In the genomic region with DNA sequence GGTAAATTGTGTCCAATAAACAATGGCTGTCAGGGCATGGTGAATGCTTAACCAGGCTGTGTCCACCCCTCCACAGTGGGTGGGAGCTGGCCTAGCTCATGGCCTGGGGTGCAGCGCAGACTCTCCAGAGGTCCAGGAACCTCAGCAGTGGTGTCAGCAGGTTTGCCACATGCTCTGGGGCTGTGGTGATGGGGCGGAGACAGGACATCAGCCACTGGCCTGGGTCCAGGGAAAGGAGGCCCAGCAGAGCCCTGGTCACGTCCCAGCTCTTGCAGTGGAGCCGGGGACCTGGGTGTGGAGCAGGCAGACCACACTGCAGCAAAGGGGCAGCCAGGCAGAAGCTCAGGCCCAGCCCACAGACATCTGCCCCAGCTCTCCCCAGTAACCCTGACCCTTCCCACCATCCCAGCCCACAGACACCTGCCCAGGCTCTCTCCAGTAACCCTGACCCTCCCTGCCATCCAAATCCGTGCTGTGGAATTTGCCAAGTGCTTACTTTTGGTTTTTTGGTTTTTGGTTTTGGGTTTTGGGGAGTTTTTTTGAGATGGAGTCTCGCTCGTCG, we compare ENCODE assay signal across 25 cellular contexts. TPM values are rescaled to one million over a fixed set of nuclear protein-coding genes. Genes with fewer than 3 reads are reported as not detected.
DNase-seq lines count a peak whose midpoint lies in the region; ATAC-seq, FAIRE-seq and TF ChIP-seq lines count a peak whose summit lies in the region.
"Had no signal": no experiment of that assay in that cellular context is flagged by ENCODE, and none has a peak within 500 bp of the region (broad histone marks: within the 10 kb centered on the region; RNA-seq: fewer than 3 reads in every experiment).

No MANE protein-coding gene starts in this region.

- no peak overlapping the region for H3K9ac ChIP-seq in HepG2 (ENCODE audit: insufficient read depth, low read depth, low read length)
- H3K9ac ChIP-seq: BLaER1 treated with 17β-estradiol and CSF1 and Interleukin-3, amounts not matched to agents 10 nM and 100 nM; KMS-11 had no signal

- peak; percentile 16 to 59 (median 50) for ATAC-seq in right lobe of liver
- ATAC-seq in HepG2: no peak
- ATAC-seq: HCT116 had no signal

- TF ChIP-seq EP300 in HepG2 (IDR thresholded peaks at IDR 0.05; ENCODE audit: low read depth in 2 of 2, low read length in 2 of 2) (no peak), HepG2 (CRISPR knock-in tag; IDR thresholded peaks at IDR 0.05; ENCODE audit: borderline replicate concordance) (no peak)

- H3K4me1 ChIP-seq in right lobe of liver (peaks cover 0 to 6% (median 2%) of the 10 kb centered on the region in 4 donors), HepG2 (ENCODE audit: insufficient read depth, low read length) (peaks cover 7% of the 10 kb centered on the region)

- intact Hi-C loops in right lobe of liver (cut with DNase I) (no loop called here), HepG2 (cut with micrococcal nuclease; ENCODE audit: unreplicated experiment) (loop anchor here (5.0 to 10.0 kb wide), 2 partner anchors 229 to 272 kb away; partner anchors contain the start of gene DUSP28), posterior vena cava (cut with DNase I) (no loop called here)

- FAIRE-seq in HepG2 (lab: Jason Lieb, UNC) (no peak), GM12891 (lab: Jason Lieb, UNC) (no peak)
- FAIRE-seq: GM19239, H1, HTR-8/SVneo had no signal

- peaks cover 8% of the 10 kb centered on the region; the same call in 1 of the 2 replicates for H4K20me1 ChIP-seq in HepG2 (ENCODE audit: insufficient read depth, low read length)

- no peak overlapping the region for H3K27ac ChIP-seq in right lobe of liver
- no peak overlapping the region for H3K27ac ChIP-seq in HepG2 (ENCODE audit: extremely low read length, insufficient read depth, low read length)
- H3K27ac ChIP-seq: BLaER1 treated with 17β-estradiol and CSF1 and Interleukin-3, amounts not matched to agents 10 nM and 100 nM; KMS-11; Peyer's patch had no signal

- TF ChIP-seq CTCF in right lobe of liver (IDR thresholded peaks at IDR 0.05) (no peak), HepG2 (CRISPR knock-in tag; IDR thresholded peaks at IDR 0.05) (no peak)

- H2AFZ ChIP-seq in HepG2 (ENCODE audit: low read length): no peak overlapping the region

- POLR2A ChIA-PET in HepG2 (lab: Yijun Ruan, JAX): no interaction called here

- peak in 1 of 3 donors; percentile 54 for DNase-seq in right lobe of liver
- no peak for DNase-seq in HepG2 (ENCODE audit: low spot score)
- DNase-seq in RPMI7951 (ENCODE audit: low read depth): peak; percentile 60
- peak; percentile 90 for DNase-seq in myocyte (ENCODE audit: low read depth)
- DNase-seq in GM12891 (ENCODE audit: insufficient read length, low spot score): no peak
- no peak for DNase-seq in nucleus accumbens (lab: John Stamatoyannopoulos, UW)
- DNase-seq in posterior vena cava (ENCODE audit: low spot score): no peak
- DNase-seq: Calu3; CD4-positive, alpha-beta memory T cell; DMS153; GF-D8; IMR-90; NCI-H1105 treated with DMSO at 0.1 percent for 48 hours; NCI-H2081; NCI-H2171; NCI-H524 treated with DMSO at 0.1 percent for 48 hours; SHP77 had no signal

- no peaks in the 10 kb centered on the region for H3K27me3 ChIP-seq in right lobe of liver
- peaks cover 7 to 55% of the 10 kb centered on the region in 2 experiments for H3K27me3 ChIP-seq in HepG2 (ENCODE audit: control insufficient read depth in 1 of 2, insufficient read depth in 2 of 2, low read length in 2 of 2)
- H3K27me3 ChIP-seq: Peyer's patch had no signal

- TF ChIP-seq POLR2A in right lobe of liver (IDR thresholded peaks at IDR 0.05): no peak
- no peak for TF ChIP-seq POLR2A in HepG2 (IDR thresholded peaks at IDR 0.05; ENCODE audit: insufficient read depth in 1 of 2, low read depth in 2 of 2, low read length in 2 of 2)
- no peak for TF ChIP-seq POLR2A in GM12891 (IDR thresholded peaks at IDR 0.05; ENCODE audit: low read depth, low read length)

- WGBS in right lobe of liver (ENCODE audit: insufficient coverage, low coverage, low lambda C conversion rate, missing lambda C conversion rate): 92% methylated on average over 4 of the region's 8 CpGs
- WGBS in HepG2 (ENCODE audit: low lambda C conversion rate): 1% methylated on average over 5 of the region's 8 CpGs

- no peaks in the 10 kb centered on the region for H3K36me3 ChIP-seq in right lobe of liver
- H3K36me3 ChIP-seq in HepG2 (replicated peaks in 1 of 2; ENCODE audit: control insufficient read depth in 1 of 2, insufficient read depth in 2 of 2, low read length in 2 of 2): no peaks in the 10 kb centered on the region
- H3K36me3 ChIP-seq: BLaER1 treated with 17β-estradiol and CSF1 and Interleukin-3, amounts not matched to agents 10 nM and 100 nM; Peyer's patch had no signal

- no peak for TF ChIP-seq RAD21 in HepG2 (CRISPR knock-in tag; IDR thresholded peaks at IDR 0.05)

- H3K4me3 ChIP-seq in right lobe of liver (no peak overlapping the region), HepG2 (replicated peaks in 1 of 3; ENCODE audit: insufficient read depth in 1 of 3, low read depth in 2 of 3, low read length in 3 of 3) (no peak overlapping the region)
- H3K4me3 ChIP-seq: BLaER1 treated with 17β-estradiol and CSF1 and Interleukin-3, amounts not matched to agents 10 nM and 100 nM; Peyer's patch had no signal

- H3K79me2 ChIP-seq in HepG2 (ENCODE audit: insufficient read depth, low read length): no peaks in the 10 kb centered on the region

- H3K4me2 ChIP-seq in HepG2 (ENCODE audit: low read depth, low read length): no peak overlapping the region
- H3K4me2 ChIP-seq: KMS-11 had no signal

- in situ Hi-C loops in HepG2 (cut with HindIII; ENCODE audit: extremely low pct_ligation_motif_present, low pct_unique_long_range_greater_than_20kb): no loop called here

- CTCF ChIA-PET in HepG2 (lab: Yijun Ruan, JAX; ENCODE audit: low intra/inter-chr PET ratio, low total read pairs): no interaction called here

- no TSS peak for BruUV-seq in HepG2 (replicated peaks; lab: Mats Ljungman, UMichigan)

- H3K9me3 ChIP-seq in right lobe of liver (no peaks in the 10 kb centered on the region), HepG2 (ENCODE audit: low read length) (no peaks in the 10 kb centered on the region)
- H3K9me3 ChIP-seq: BLaER1 treated with 17β-estradiol and CSF1 and Interleukin-3, amounts not matched to agents 10 nM and 100 nM had no signal

RNA-seq across cellular contexts. Expression of gene KIF1A, which starts 13.8 kb away (rescaled TPM):
- total RNA-seq in right lobe of liver (under 1 TPM; 0.31 to 0.87 (median 0.56) TPM), HepG2 (2016; rRNA removed; fragmentation: Illumina TruSeq; extraction: Trizol) (0.24 TPM in 1 of 2 replicates, not detected in the other), myocyte (0.05 and 0.16 TPM in 2 replicates), posterior vena cava (under 1 TPM; 0.37 to 0.57 TPM)
- total RNA-seq in HepG2 (2016; cell fraction: cytosol; rRNA removed; fragmentation: Illumina TruSeq; extraction: Trizol; ENCODE audit: low read depth): not detected in 2 replicates
- 0.13 and 0.32 TPM in 2 replicates for total RNA-seq in HepG2 (2016; cell fraction: insoluble cytoplasmic fraction; rRNA removed; fragmentation: Illumina TruSeq; extraction: Trizol)
- total RNA-seq in HepG2 (2016; cell fraction: membrane; rRNA removed; fragmentation: Illumina TruSeq; extraction: Trizol): not detected in 2 replicates
- not detected in 2 replicates for total RNA-seq in HepG2 (2016; cell fraction: nucleus; rRNA removed; fragmentation: Illumina TruSeq; extraction: Trizol)
- polyA plus RNA-seq in HepG2 (2011; rRNA removed): 0.01 and 0.03 TPM in 2 replicates
- 0.01 TPM in 1 of 2 replicates, not detected in the other for polyA plus RNA-seq in HepG2 (2011; cell fraction: cytosol; rRNA removed)
- 0.19 and 0.21 TPM in 2 replicates for polyA plus RNA-seq in HepG2 (2011; cell fraction: nucleus; rRNA removed)
- 0.19 TPM in 1 of 2 replicates, not detected in the other for polyA plus RNA-seq in HepG2 (2012)
- polyA plus RNA-seq in HepG2 (2016; cell fraction: cytosol; fragmentation: Illumina TruSeq; extraction: Trizol; ENCODE audit: low read depth): not detected in 2 replicates
- polyA plus RNA-seq in HepG2 (2016; cell fraction: insoluble cytoplasmic fraction; fragmentation: Illumina TruSeq; extraction: Trizol; ENCODE audit: low read depth): not detected in 2 replicates
- polyA plus RNA-seq in HepG2 (2016; cell fraction: membrane; fragmentation: Illumina TruSeq; extraction: Trizol; ENCODE audit: low read depth): not detected in 2 replicates
- polyA plus RNA-seq in HepG2 (2016; cell fraction: nucleus; fragmentation: Illumina TruSeq; extraction: Trizol; ENCODE audit: insufficient read depth, low read depth): not detected in 2 replicates
- polyA minus RNA-seq in HepG2 (2011; rRNA and poly(A)+ RNA removed; ENCODE audit: low replicate concordance): 0.04 and 0.14 TPM in 2 replicates
- polyA minus RNA-seq in HepG2 (2011; cell fraction: cytosol; rRNA and poly(A)+ RNA removed): not detected in 2 replicates
- polyA minus RNA-seq in HepG2 (2011; cell fraction: nucleus; rRNA and poly(A)+ RNA removed): 0.37 TPM in 1 of 2 replicates, not detected in the other
- total RNA-seq in RPMI7951 (2014; rRNA removed; shearing (Covaris generic)): 0.36 TPM in 1 of 2 replicates, not detected in the other
- polyA plus RNA-seq in myocyte (2012): 0.72 TPM
- 0.58 TPM for polyA plus RNA-seq in GM12891 (2012; ENCODE audit: low read depth, missing spikeins)
- total RNA-seq: CD4-positive, alpha-beta memory T cell had no signal
- polyA plus RNA-seq: CD4-positive, alpha-beta memory T cell; IMR-90 had no signal

RNA-seq across cellular contexts. Expression of gene AGXT, which starts 34.8 kb away (rescaled TPM):
- total RNA-seq in right lobe of liver (1,000 to 10,000 TPM in 4 of 6 experiments, 100 to 1,000 TPM in 2; 744 to 1,833 (median 1,254) TPM), HepG2 (2016; rRNA removed; fragmentation: Illumina TruSeq; extraction: Trizol) (30.5 and 41.9 TPM in 2 replicates), myocyte (not detected in 2 replicates), posterior vena cava (not detected)
- 13.0 and 14.7 TPM in 2 replicates for total RNA-seq in HepG2 (2016; cell fraction: cytosol; rRNA removed; fragmentation: Illumina TruSeq; extraction: Trizol; ENCODE audit: low read depth)
- total RNA-seq in HepG2 (2016; cell fraction: insoluble cytoplasmic fraction; rRNA removed; fragmentation: Illumina TruSeq; extraction: Trizol): 26.6 and 43.3 TPM in 2 replicates
- total RNA-seq in HepG2 (2016; cell fraction: membrane; rRNA removed; fragmentation: Illumina TruSeq; extraction: Trizol): 16.6 and 19.6 TPM in 2 replicates
- 38.2 and 44.0 TPM in 2 replicates for total RNA-seq in HepG2 (2016; cell fraction: nucleus; rRNA removed; fragmentation: Illumina TruSeq; extraction: Trizol)
- 96.1 and 133 TPM in 2 replicates for polyA plus RNA-seq in HepG2 (2011; rRNA removed)
- polyA plus RNA-seq in HepG2 (2011; cell fraction: cytosol; rRNA removed): 35.6 and 52.0 TPM in 2 replicates
- polyA plus RNA-seq in HepG2 (2011; cell fraction: nucleus; rRNA removed): 938 and 1,041 TPM in 2 replicates
- polyA plus RNA-seq in HepG2 (2012): 57.7 and 74.1 TPM in 2 replicates
- polyA plus RNA-seq in HepG2 (2016; cell fraction: cytosol; fragmentation: Illumina TruSeq; extraction: Trizol; ENCODE audit: low read depth): 16.7 and 17.4 TPM in 2 replicates
- polyA plus RNA-seq in HepG2 (2016; cell fraction: insoluble cytoplasmic fraction; fragmentation: Illumina TruSeq; extraction: Trizol; ENCODE audit: low read depth): 26.4 and 36.5 TPM in 2 replicates
- 15.2 and 17.5 TPM in 2 replicates for polyA plus RNA-seq in HepG2 (2016; cell fraction: membrane; fragmentation: Illumina TruSeq; extraction: Trizol; ENCODE audit: low read depth)
- 101 and 109 TPM in 2 replicates for polyA plus RNA-seq in HepG2 (2016; cell fraction: nucleus; fragmentation: Illumina TruSeq; extraction: Trizol; ENCODE audit: insufficient read depth, low read depth)
- polyA minus RNA-seq in HepG2 (2011; rRNA and poly(A)+ RNA removed; ENCODE audit: low replicate concordance): 67.0 TPM in 1 of 2 replicates, not detected in the other
- polyA minus RNA-seq in HepG2 (2011; cell fraction: cytosol; rRNA and poly(A)+ RNA removed): 22.8 and 31.0 TPM in 2 replicates
- polyA minus RNA-seq in HepG2 (2011; cell fraction: nucleus; rRNA and poly(A)+ RNA removed): 64.6 and 66.1 TPM in 2 replicates
- 0.10 and 0.24 TPM in 2 replicates for total RNA-seq in RPMI7951 (2014; rRNA removed; shearing (Covaris generic))
- not detected for polyA plus RNA-seq in myocyte (2012)
- polyA plus RNA-seq in GM12891 (2012; ENCODE audit: low read depth, missing spikeins): not detected
- total RNA-seq: Calu3; CD4-positive, alpha-beta memory T cell; Daoy; H1; IMR-90 had no signal
- polyA plus RNA-seq: CD4-positive, alpha-beta memory T cell; IMR-90 had no signal

Comparison
In these comparisons a context has a peak if more than half of its experiments do, and no peak if none do; other contexts are left out.
1. DNase-seq: peak in RPMI7951 (single experiment) and myocyte (single experiment); none in HepG2 (single experiment), GM12891 (single experiment), nucleus accumbens (0 of 56) and posterior vena cava (single experiment).
2. RNA of gene AGXT, which starts 34.8 kb away (total RNA-seq): 744 to 1,833 TPM in right lobe of liver and 13.0 to 44.0 TPM in HepG2; 0.10 to 0.24 TPM in RPMI7951, not detected in posterior vena cava and not detected in myocyte; every median in the first group is over 10 times any median in the second.